Comparison of ENCODE assay signal across 28 cellular contexts in the genomic region with DNA sequence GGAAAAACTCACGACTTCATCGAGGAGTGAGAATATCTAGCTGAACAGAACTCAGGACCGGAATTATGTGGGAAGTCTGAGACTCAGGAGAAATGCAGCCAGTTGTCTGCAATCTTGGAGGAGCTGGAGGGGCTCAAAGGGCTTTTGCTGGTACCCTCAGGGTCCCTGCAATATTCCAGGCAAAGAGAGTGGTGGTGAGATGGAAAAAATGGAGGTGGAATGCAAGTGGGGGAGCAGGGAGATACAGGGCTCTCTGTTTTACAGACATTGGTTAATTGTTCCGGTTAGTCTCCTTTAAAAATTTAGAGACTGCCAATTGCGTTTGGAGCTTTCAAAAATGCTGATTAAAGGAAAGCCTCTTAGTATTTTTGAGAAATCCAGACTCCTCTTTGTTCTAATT. TPM values are rescaled to one million over a fixed set of nuclear protein-coding genes. Genes with fewer than 3 reads are reported as not detected.
"Had no signal": no experiment of that assay in that cellular context is flagged by ENCODE, and none has a peak within 500 bp of the region (broad histone marks: within the 10 kb centered on the region; RNA-seq: fewer than 3 reads in every experiment).

No MANE protein-coding gene starts in this region.

- H2AFZ ChIP-seq: parathyroid adenoma had no signal

- H3K27ac ChIP-seq: cardiac muscle cell, heart left ventricle, parathyroid adenoma, stomach, suprapubic skin, tibial nerve had no signal

- H3K27me3 ChIP-seq: cardiac muscle cell, heart left ventricle, stomach, suprapubic skin, tibial nerve had no signal

- DNase-seq: activated B cell treated with CpG ODN at 0.5 μM for 24 hours; activated CD4-positive, alpha-beta memory T cell treated with anti-CD3 and anti-CD28 coated beads for 36 hours; activated CD4-positive, alpha-beta T cell treated with anti-CD3 and anti-CD28 coated beads for 4 hours; activated effector memory CD4-positive, alpha-beta T cell treated with anti-CD3 and anti-CD28 coated beads, Interleukin-2, amount 50 U/mL, for 16 hours; activated naive CD4-positive, alpha-beta T cell treated with anti-CD3 and anti-CD28 coated beads, Interleukin-2, amount 50 U/mL, for 16 hours; activated naive CD8-positive, alpha-beta T cell treated with anti-CD3 and anti-CD28 coated beads, Interleukin-2, amount 50 U/mL, for 24 hours; activated T-cell treated with anti-CD3 and anti-CD28 coated beads, Interleukin-2, amount 50 U/mL, for 72 hours; heart left ventricle; kidney glomerular epithelial cell; nucleus accumbens; right cardiac atrium; stimulated activated CD4-positive, alpha-beta T cell treated with anti-CD3 and anti-CD28 coated beads, Interleukin-2, amount 100 ng/mL, for 24 hours; stomach; T1000 had no signal

- H3K9me3 Mint-ChIP-seq: activated B cell treated with CpG ODN at 0.5 μM for 24 hours; activated CD4-positive, alpha-beta memory T cell treated with anti-CD3 and anti-CD28 coated beads for 36 hours; activated naive CD8-positive, alpha-beta T cell treated with anti-CD3 and anti-CD28 coated beads, Interleukin-2, amount 50 U/mL, for 24 hours; nephron; stimulated activated memory B cell treated with anti-CD40 and anti-IgM and Interleukin-4, amounts not matched to agents 10 μg/mL and 1 μg/mL and 100 μg/mL, for 72 hours; T-helper 1 cell treated with Interleukin-12 subunit alpha and Interleukin-12 subunit beta and Interleukin-4 antibody, amounts not matched to agents 30 μg/mL and 1 μg/mL, for 36 hours had no signal

- H3K79me2 ChIP-seq: parathyroid adenoma had no signal

- H3K36me3 ChIP-seq: cardiac muscle cell, suprapubic skin had no signal

- H3K4me3 ChIP-seq: cardiac muscle cell, heart left ventricle, stomach, suprapubic skin, tibial nerve had no signal

- H3K27me3 Mint-ChIP-seq: activated B cell treated with CpG ODN at 0.5 μM for 24 hours; activated CD4-positive, alpha-beta memory T cell treated with anti-CD3 and anti-CD28 coated beads for 36 hours; activated naive CD8-positive, alpha-beta T cell treated with anti-CD3 and anti-CD28 coated beads, Interleukin-2, amount 50 U/mL, for 24 hours; stimulated activated memory B cell treated with anti-CD40 and anti-IgM and Interleukin-4, amounts not matched to agents 10 μg/mL and 1 μg/mL and 100 μg/mL, for 72 hours had no signal

- H3K27ac Mint-ChIP-seq: activated B cell treated with CpG ODN at 0.5 μM for 24 hours; activated CD4-positive, alpha-beta memory T cell treated with anti-CD3 and anti-CD28 coated beads for 36 hours; activated naive CD8-positive, alpha-beta T cell treated with anti-CD3 and anti-CD28 coated beads, Interleukin-2, amount 50 U/mL, for 24 hours; activated T-cell treated with anti-CD3 and anti-CD28 coated beads, Interleukin-2, amount 50 U/mL, for 72 hours; nephron; stimulated activated memory B cell treated with anti-CD40 and anti-IgM and Interleukin-4, amounts not matched to agents 10 μg/mL and 1 μg/mL and 100 μg/mL, for 72 hours; T-helper 1 cell treated with Interleukin-12 subunit alpha and Interleukin-12 subunit beta and Interleukin-4 antibody, amounts not matched to agents 30 μg/mL and 1 μg/mL, for 36 hours had no signal

- H3K4me3 Mint-ChIP-seq: activated B cell treated with CpG ODN at 0.5 μM for 24 hours; activated CD4-positive, alpha-beta memory T cell treated with anti-CD3 and anti-CD28 coated beads for 36 hours; activated naive CD8-positive, alpha-beta T cell treated with anti-CD3 and anti-CD28 coated beads, Interleukin-2, amount 50 U/mL, for 24 hours; activated T-cell treated with anti-CD3 and anti-CD28 coated beads, Interleukin-2, amount 50 U/mL, for 72 hours; nephron; stimulated activated memory B cell treated with anti-CD40 and anti-IgM and Interleukin-4, amounts not matched to agents 10 μg/mL and 1 μg/mL and 100 μg/mL, for 72 hours; T-helper 1 cell treated with Interleukin-12 subunit alpha and Interleukin-12 subunit beta and Interleukin-4 antibody, amounts not matched to agents 30 μg/mL and 1 μg/mL, for 36 hours had no signal

- ATAC-seq: activated naive CD8-positive, alpha-beta T cell treated with anti-CD3 and anti-CD28 coated beads, Interleukin-2, amount 50 U/mL, for 24 hours; activated T-cell treated with anti-CD3 and anti-CD28 coated beads, Interleukin-2, amount 50 U/mL, for 72 hours; heart left ventricle; right cardiac atrium; stimulated activated memory B cell treated with anti-CD40 and anti-IgM and Interleukin-4, amounts not matched to agents 10 μg/mL and 1 μg/mL and 100 μg/mL, for 72 hours had no signal

- H3K4me1 ChIP-seq: heart left ventricle, parathyroid adenoma, stomach, suprapubic skin, tibial nerve had no signal

- H3K9ac ChIP-seq: parathyroid adenoma had no signal

- H3K4me1 Mint-ChIP-seq: activated B cell treated with CpG ODN at 0.5 μM for 24 hours; activated naive CD8-positive, alpha-beta T cell treated with anti-CD3 and anti-CD28 coated beads, Interleukin-2, amount 50 U/mL, for 24 hours; nephron; stimulated activated memory B cell treated with anti-CD40 and anti-IgM and Interleukin-4, amounts not matched to agents 10 μg/mL and 1 μg/mL and 100 μg/mL, for 72 hours had no signal

- H3K9me3 ChIP-seq: heart left ventricle, stomach, suprapubic skin had no signal

RNA-seq across cellular contexts. Expression of a gene that starts 18.2 kb away (rescaled TPM):
- total RNA-seq: activated B cell treated with CpG ODN at 0.5 μM for 24 hours; activated CD4-positive, alpha-beta memory T cell treated with anti-CD3 and anti-CD28 coated beads for 36 hours; activated T-cell treated with anti-CD3 and anti-CD28 coated beads, Interleukin-2, amount 50 U/mL, for 72 hours; cardiac muscle cell; chondrocyte; epithelial cell of proximal tubule; fibroblast of villous mesenchyme; myocyte; pulmonary artery endothelial cell had no signal

RNA-seq across cellular contexts. Expression of a gene that starts 26.9 kb away (rescaled TPM):
- total RNA-seq: activated B cell treated with CpG ODN at 0.5 μM for 24 hours; activated CD4-positive, alpha-beta memory T cell treated with anti-CD3 and anti-CD28 coated beads for 36 hours; activated T-cell treated with anti-CD3 and anti-CD28 coated beads, Interleukin-2, amount 50 U/mL, for 72 hours; cardiac muscle cell; chondrocyte; epithelial cell of proximal tubule; fibroblast of villous mesenchyme; mononuclear cell; myocyte; pulmonary artery endothelial cell; skeletal muscle tissue had no signal
- polyA plus RNA-seq: cardiac muscle cell had no signal

RNA-seq across cellular contexts. Expression of a gene that starts 35.9 kb away (rescaled TPM):
- total RNA-seq: activated B cell treated with CpG ODN at 0.5 μM for 24 hours; activated CD4-positive, alpha-beta memory T cell treated with anti-CD3 and anti-CD28 coated beads for 36 hours; cardiac muscle cell; chondrocyte; epithelial cell of proximal tubule; fibroblast of villous mesenchyme; myocyte; pulmonary artery endothelial cell had no signal
- polyA plus RNA-seq: cardiac muscle cell had no signal
